ENCODE assay signal across 40 cellular contexts in the genomic region with DNA sequence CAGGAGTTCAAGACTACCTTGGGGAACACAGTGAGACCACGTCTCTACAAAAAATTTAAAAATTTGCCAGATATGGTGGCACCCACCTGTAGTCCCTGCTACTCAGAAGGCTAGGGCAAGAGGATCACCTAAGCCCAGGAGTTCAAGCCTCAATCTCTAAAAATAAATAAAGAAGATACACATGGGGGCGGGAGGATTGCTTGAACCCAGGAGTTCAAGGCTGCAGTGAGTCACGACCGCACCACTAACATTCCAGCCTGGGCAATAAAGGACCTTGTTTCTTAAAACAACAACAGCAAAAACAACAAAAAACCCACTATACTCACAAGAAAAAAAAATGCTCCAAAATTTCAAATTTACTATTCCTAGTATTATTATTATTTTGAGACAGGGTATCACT.
"Had no signal": no experiment of that assay in that cellular context is flagged by ENCODE, and none has a peak within 500 bp of the region (broad histone marks: within the 10 kb centered on the region; RNA-seq: fewer than 3 reads in every experiment).

No MANE protein-coding gene starts in this region.

- DNase-seq: activated effector memory CD4-positive, alpha-beta T cell treated with anti-CD3 and anti-CD28 coated beads, Interleukin-2, amount 50 U/mL, for 16 hours; activated effector memory CD4-positive, alpha-beta T cell treated with Interleukin-2 at 50 U/mL for 16 hours; activated gamma-delta T cell; activated gamma-delta T cell treated with Interleukin-2 at 50 U/mL for 16 hours; activated naive CD4-positive, alpha-beta T cell; activated naive CD4-positive, alpha-beta T cell treated with anti-CD3 and anti-CD28 coated beads for 36 hours; activated naive CD4-positive, alpha-beta T cell treated with anti-CD3 and anti-CD28 coated beads, Interleukin-2, amount 10 ng/mL, durations not matched to agents 7 days and 5 days; activated naive CD4-positive, alpha-beta T cell treated with anti-CD3 and anti-CD28 coated beads, Interleukin-2, amount 50 U/mL, for 16 hours; activated naive CD4-positive, alpha-beta T cell treated with Interleukin-2 at 50 U/mL for 16 hours; activated naive CD8-positive, alpha-beta T cell treated with anti-CD3 and anti-CD28 coated beads for 36 hours; activated naive CD8-positive, alpha-beta T cell treated with anti-CD3 and anti-CD28 coated beads, Interleukin-2, amount 10 ng/mL, durations not matched to agents 7 days and 5 days; activated naive CD8-positive, alpha-beta T cell treated with anti-CD3 and anti-CD28 coated beads, Interleukin-2, amount 50 U/mL, for 24 hours; activated T-cell treated with anti-CD3 and anti-CD28 coated beads, Interleukin-2, amount 50 U/mL, for 1 hour; activated T-cell treated with anti-CD3 and anti-CD28 coated beads, Interleukin-2, amount 50 U/mL, for 24 hours; activated T-cell treated with anti-CD3 and anti-CD28 coated beads, Interleukin-2, amount 50 U/mL, for 4 hours; activated T-cell treated with anti-CD3 and anti-CD28 coated beads, Interleukin-2, amount 50 U/mL, for 48 hours; activated T-cell treated with anti-CD3 and anti-CD28 coated beads, Interleukin-2, amount 50 U/mL, for 72 hours; amniotic stem cell; amygdala; anterior cingulate cortex; aorta; body of pancreas; brain microvascular endothelial cell; caudate nucleus; central memory CD4-positive, alpha-beta T cell; cerebellar nuclear complex had no signal

- H3K27me3 Mint-ChIP-seq: activated naive CD4-positive, alpha-beta T cell treated with anti-CD3 and anti-CD28 coated beads, Interleukin-2, amount 10 ng/mL, durations not matched to agents 7 days and 5 days; activated naive CD4-positive, alpha-beta T cell treated with anti-CD3 and anti-CD28 coated beads, Interleukin-2, amount 50 U/mL, for 24 hours; activated naive CD8-positive, alpha-beta T cell; activated naive CD8-positive, alpha-beta T cell treated with anti-CD3 and anti-CD28 coated beads for 36 hours; activated naive CD8-positive, alpha-beta T cell treated with anti-CD3 and anti-CD28 coated beads, Interleukin-2, amount 10 ng/mL, durations not matched to agents 7 days and 5 days; activated naive CD8-positive, alpha-beta T cell treated with anti-CD3 and anti-CD28 coated beads, Interleukin-2, amount 50 U/mL, for 24 hours; activated T-cell treated with anti-CD3 and anti-CD28 coated beads, Interleukin-2, amount 50 U/mL, for 24 hours; activated T-helper 17 cell treated with anti-CD3 and anti-CD28 coated beads, Interleukin-2, amount 50 U/mL, for 72 hours; brain; central memory CD8-positive, alpha-beta T cell had no signal

- ATAC-seq: activated naive CD4-positive, alpha-beta T cell treated with anti-CD3 and anti-CD28 coated beads, Interleukin-2, amount 50 U/mL, for 72 hours; activated naive CD8-positive, alpha-beta T cell treated with anti-CD3 and anti-CD28 coated beads, Interleukin-2, amount 50 U/mL, for 24 hours; activated T-cell treated with anti-CD3 and anti-CD28 coated beads, Interleukin-2, amount 50 U/mL, for 4 hours; activated T-cell treated with anti-CD3 and anti-CD28 coated beads, Interleukin-2, amount 50 U/mL, for 72 hours; activated T-helper 17 cell treated with anti-CD3 and anti-CD28 coated beads, Interleukin-2, amount 50 U/mL, for 72 hours; body of pancreas had no signal

- H3K9me3 Mint-ChIP-seq: activated naive CD4-positive, alpha-beta T cell treated with anti-CD3 and anti-CD28 coated beads for 36 hours; activated naive CD4-positive, alpha-beta T cell treated with anti-CD3 and anti-CD28 coated beads, Interleukin-2, amount 10 ng/mL, durations not matched to agents 7 days and 5 days; activated naive CD4-positive, alpha-beta T cell treated with anti-CD3 and anti-CD28 coated beads, Interleukin-2, amount 50 U/mL, for 24 hours; activated naive CD4-positive, alpha-beta T cell treated with anti-CD3 and anti-CD28 coated beads, Interleukin-2, amount 50 U/mL, for 72 hours; activated naive CD8-positive, alpha-beta T cell treated with anti-CD3 and anti-CD28 coated beads for 36 hours; activated naive CD8-positive, alpha-beta T cell treated with anti-CD3 and anti-CD28 coated beads, Interleukin-2, amount 10 ng/mL, durations not matched to agents 7 days and 5 days; activated naive CD8-positive, alpha-beta T cell treated with anti-CD3 and anti-CD28 coated beads, Interleukin-2, amount 50 U/mL, for 24 hours; activated T-cell treated with anti-CD3 and anti-CD28 coated beads, Interleukin-2, amount 50 U/mL, for 24 hours; activated T-cell treated with anti-CD3 and anti-CD28 coated beads, Interleukin-2, amount 50 U/mL, for 4 hours; activated T-cell treated with anti-CD3 and anti-CD28 coated beads, Interleukin-2, amount 50 U/mL, for 72 hours; activated T-helper 1 cell treated with anti-CD3 and anti-CD28 coated beads, Interleukin-12 subunit alpha, Interleukin-12 subunit beta, Interleukin-2, Interleukin-4 antibody, amounts not matched to agents 30 ng/mL and 10 ng/mL and 1 ng/mL, durations not matched to agents 14 hours and 24 hours and 36 hours; activated T-helper 17 cell treated with anti-CD3 and anti-CD28 coated beads, Interleukin-2, amount 50 U/mL, for 72 hours; activated T-helper 2 cell treated with anti-CD3 and anti-CD28 coated beads, Interferon-gamma antibody, Interleukin-2, Interleukin-4, amounts not matched to agents 10 μg/mL and 5 μg/mL and 100 μg/mL, durations not matched to agents 14 hours and 24 hours and 36 hours; brain; central memory CD8-positive, alpha-beta T cell had no signal

- H3K27me3 ChIP-seq: adrenal gland, ascending aorta, body of pancreas, brain microvascular endothelial cell, breast epithelium, cardiac muscle cell had no signal

- H3K4me3 ChIP-seq: adrenal gland, ascending aorta, body of pancreas, breast epithelium, cardiac muscle cell had no signal

- H3K4me3 Mint-ChIP-seq: activated naive CD4-positive, alpha-beta T cell treated with anti-CD3 and anti-CD28 coated beads for 36 hours; activated naive CD4-positive, alpha-beta T cell treated with anti-CD3 and anti-CD28 coated beads, Interleukin-2, amount 10 ng/mL, durations not matched to agents 7 days and 5 days; activated naive CD4-positive, alpha-beta T cell treated with anti-CD3 and anti-CD28 coated beads, Interleukin-2, amount 50 U/mL, for 24 hours; activated naive CD8-positive, alpha-beta T cell; activated naive CD8-positive, alpha-beta T cell treated with anti-CD3 and anti-CD28 coated beads for 36 hours; activated naive CD8-positive, alpha-beta T cell treated with anti-CD3 and anti-CD28 coated beads, Interleukin-2, amount 10 ng/mL, durations not matched to agents 7 days and 5 days; activated naive CD8-positive, alpha-beta T cell treated with anti-CD3 and anti-CD28 coated beads, Interleukin-2, amount 50 U/mL, for 24 hours; activated T-cell treated with anti-CD3 and anti-CD28 coated beads, Interleukin-2, amount 50 U/mL, for 24 hours; activated T-cell treated with anti-CD3 and anti-CD28 coated beads, Interleukin-2, amount 50 U/mL, for 4 hours; activated T-cell treated with anti-CD3 and anti-CD28 coated beads, Interleukin-2, amount 50 U/mL, for 72 hours; activated T-helper 1 cell treated with anti-CD3 and anti-CD28 coated beads, Interleukin-12 subunit alpha, Interleukin-12 subunit beta, Interleukin-2, Interleukin-4 antibody, amounts not matched to agents 30 ng/mL and 10 ng/mL and 1 ng/mL, durations not matched to agents 14 hours and 24 hours and 36 hours; activated T-helper 17 cell treated with anti-CD3 and anti-CD28 coated beads, Interleukin-2, amount 50 U/mL, for 72 hours; brain; central memory CD8-positive, alpha-beta T cell had no signal

- H3K4me1 ChIP-seq: adrenal gland, ascending aorta, body of pancreas, breast epithelium had no signal

- H3K27ac Mint-ChIP-seq: activated naive CD4-positive, alpha-beta T cell treated with anti-CD3 and anti-CD28 coated beads for 36 hours; activated naive CD4-positive, alpha-beta T cell treated with anti-CD3 and anti-CD28 coated beads, Interleukin-2, amount 10 ng/mL, durations not matched to agents 7 days and 5 days; activated naive CD4-positive, alpha-beta T cell treated with anti-CD3 and anti-CD28 coated beads, Interleukin-2, amount 50 U/mL, for 24 hours; activated naive CD4-positive, alpha-beta T cell treated with anti-CD3 and anti-CD28 coated beads, Interleukin-2, amount 50 U/mL, for 72 hours; activated naive CD8-positive, alpha-beta T cell; activated naive CD8-positive, alpha-beta T cell treated with anti-CD3 and anti-CD28 coated beads for 36 hours; activated naive CD8-positive, alpha-beta T cell treated with anti-CD3 and anti-CD28 coated beads, Interleukin-2, amount 10 ng/mL, durations not matched to agents 7 days and 5 days; activated naive CD8-positive, alpha-beta T cell treated with anti-CD3 and anti-CD28 coated beads, Interleukin-2, amount 50 U/mL, for 24 hours; activated T-cell treated with anti-CD3 and anti-CD28 coated beads, Interleukin-2, amount 50 U/mL, for 24 hours; activated T-cell treated with anti-CD3 and anti-CD28 coated beads, Interleukin-2, amount 50 U/mL, for 72 hours; activated T-helper 1 cell treated with anti-CD3 and anti-CD28 coated beads, Interleukin-12 subunit alpha, Interleukin-12 subunit beta, Interleukin-2, Interleukin-4 antibody, amounts not matched to agents 30 ng/mL and 10 ng/mL and 1 ng/mL, durations not matched to agents 14 hours and 24 hours and 36 hours; activated T-helper 17 cell treated with anti-CD3 and anti-CD28 coated beads, Interleukin-2, amount 50 U/mL, for 72 hours; activated T-helper 2 cell treated with anti-CD3 and anti-CD28 coated beads, Interferon-gamma antibody, Interleukin-2, Interleukin-4, amounts not matched to agents 10 μg/mL and 5 μg/mL and 100 μg/mL, durations not matched to agents 14 hours and 24 hours and 36 hours; brain had no signal

- H3K4me1 Mint-ChIP-seq: activated naive CD4-positive, alpha-beta T cell treated with anti-CD3 and anti-CD28 coated beads, Interleukin-2, amount 10 ng/mL, durations not matched to agents 7 days and 5 days; activated naive CD4-positive, alpha-beta T cell treated with anti-CD3 and anti-CD28 coated beads, Interleukin-2, amount 50 U/mL, for 24 hours; activated naive CD8-positive, alpha-beta T cell treated with anti-CD3 and anti-CD28 coated beads for 36 hours; activated naive CD8-positive, alpha-beta T cell treated with anti-CD3 and anti-CD28 coated beads, Interleukin-2, amount 50 U/mL, for 24 hours; activated T-helper 17 cell treated with anti-CD3 and anti-CD28 coated beads, Interleukin-2, amount 50 U/mL, for 72 hours; brain; central memory CD8-positive, alpha-beta T cell had no signal

- H3K27ac ChIP-seq: adrenal gland, ascending aorta, body of pancreas, brain microvascular endothelial cell, breast epithelium, cardiac muscle cell had no signal

- H3K9me3 ChIP-seq: adrenal gland, ascending aorta, body of pancreas, breast epithelium had no signal

- FAIRE-seq: astrocyte, bronchial epithelial cell had no signal

- H3K36me3 ChIP-seq: breast epithelium had no signal
